8 cellular contexts compared by ENCODE assay signal in genomic region chr5:56950626-56951130, GRCh38. TPM values are rescaled to one million over a fixed set of nuclear protein-coding genes. Genes with fewer than 3 reads are reported as not detected.
DNase-seq lines count a peak whose midpoint lies in the region; ATAC-seq and TF ChIP-seq lines count a peak whose summit lies in the region.

No MANE protein-coding gene starts in this region.

- H3K36me3 ChIP-seq in hepatocyte (replicated peaks; ENCODE audit: insufficient read depth, low read depth) (no peaks in the 10 kb centered on the region), rectal smooth muscle tissue (ENCODE audit: control insufficient read depth, insufficient read depth, low read length) (no peaks in the 10 kb centered on the region)

- DNase-seq in HT-29 (ENCODE audit: low spot score): peak; percentile 49
- DNase-seq in T1000 (lab: John Stamatoyannopoulos, UW): peak; percentile 6
- DNase-seq in astrocyte of the hippocampus (ENCODE audit: low read depth, low spot score): peak; percentile 87
- DNase-seq in hepatocyte (ENCODE audit: low spot score): peak; percentile 88
- no peak for DNase-seq in SHP77 (lab: John Stamatoyannopoulos, UW)

- WGBS in hepatocyte (ENCODE audit: low lambda C conversion rate, missing lambda C conversion rate): under 1% methylated on average over 34 of the region's 34 CpGs

- peaks cover 62% of the 10 kb centered on the region for H3K79me2 ChIP-seq in hepatocyte

- H3K27ac ChIP-seq in C4-2B (peak overlapping the region; percentile 83; the same call in 1 of the 2 replicates), hepatocyte (peak overlapping the region; percentile 96), rectal smooth muscle tissue (ENCODE audit: low read depth, low read length) (peak overlapping the region; percentile 77)

- H3K4me2 ChIP-seq in hepatocyte: peak overlapping the region; percentile 80

- H3K4me1 ChIP-seq in hepatocyte (ENCODE audit: insufficient read depth): peaks cover 16% of the 10 kb centered on the region
- peaks cover 3% of the 10 kb centered on the region for H3K4me1 ChIP-seq in rectal smooth muscle tissue (ENCODE audit: control insufficient read depth, insufficient read depth, low read length)

- TF ChIP-seq CTCF in C4-2B (conservative IDR thresholded peaks at IDR 0.05) (no peak), hepatocyte (IDR thresholded peaks at IDR 0.05; ENCODE audit: poor library complexity) (no peak)

- peak overlapping the region; percentile 71 for H3K9ac ChIP-seq in rectal smooth muscle tissue (ENCODE audit: low read length)

- H3K4me3 ChIP-seq in hepatocyte (peak overlapping the region; percentile 91), rectal smooth muscle tissue (ENCODE audit: low read length) (peak overlapping the region; percentile 77)

- H3K9me3 ChIP-seq in hepatocyte (ENCODE audit: low read depth): no peaks in the 10 kb centered on the region

- H4K20me1 ChIP-seq in hepatocyte (ENCODE audit: insufficient read depth, poor library complexity, severe bottlenecking): peaks cover 39% of the 10 kb centered on the region

- H3K27me3 ChIP-seq in hepatocyte: no peaks in the 10 kb centered on the region
- no peaks in the 10 kb centered on the region for H3K27me3 ChIP-seq in rectal smooth muscle tissue (ENCODE audit: control insufficient read depth, insufficient read depth, low read length)

- no peaks in the 10 kb centered on the region for H3K9me2 ChIP-seq in hepatocyte (replicated peaks; ENCODE audit: insufficient read depth)

- ATAC-seq in GM19438 (IDR thresholded peaks at IDR 0.05; ENCODE audit: low read depth, unreplicated experiment): peak; percentile 48

- peak overlapping the region; percentile 63 for H2AFZ ChIP-seq in hepatocyte

RNA-seq across cellular contexts. Expression of gene MIER3, which starts 1.2 kb away (rescaled TPM):
- total RNA-seq in HT-29 (2014; rRNA removed; shearing (Covaris generic)): 8.6 and 15.2 TPM in 2 replicates
- 33.3 and 41.9 TPM in 2 replicates for total RNA-seq in hepatocyte
- 7.1 and 8.5 TPM in 2 replicates for polyA plus RNA-seq in hepatocyte

RNA-seq across cellular contexts. Expression of gene SETD9, which starts 41.3 kb away (rescaled TPM):
- total RNA-seq in HT-29 (2014; rRNA removed; shearing (Covaris generic)): 6.9 and 7.0 TPM in 2 replicates
- 21.8 and 24.7 TPM in 2 replicates for total RNA-seq in hepatocyte
- polyA plus RNA-seq in hepatocyte: 17.1 and 22.6 TPM in 2 replicates

Comparison
In these comparisons a context has a peak if more than half of its experiments do, and no peak if none do; other contexts are left out.
1. DNase-seq: peak in HT-29 (single experiment), T1000 (single experiment), astrocyte of the hippocampus (single experiment) and hepatocyte (single experiment); none in SHP77 (0 of 2).
2. Peak in every context shown above with its lines, with median percentiles within 50 percentile points of each other: H3K27ac ChIP-seq.